ENCODE assay signal across 8 cellular contexts in genomic region chr10:8053446-8054242, GRCh38.
DNase-seq lines count a peak whose midpoint lies in the region; ATAC-seq and TF ChIP-seq lines count a peak whose summit lies in the region.

No MANE protein-coding gene starts in this region.

- ATAC-seq in GM21723 (IDR thresholded peaks at IDR 0.05; ENCODE audit: unreplicated experiment) = peak; percentile 62

- TF ChIP-seq CTCF in astrocyte of the cerebellum (IDR thresholded peaks at IDR 0.05; ENCODE audit: low read depth, low read length, missing control alignments) = peak; percentile 66

- H3K4me3 ChIP-seq in astrocyte of the cerebellum (ENCODE audit: low read depth, low read length) = peak overlapping the region; percentile 36
- peak overlapping the region; percentile 53 for H3K4me3 ChIP-seq in iPS-15b (ENCODE audit: low read depth, low read length)
- peak overlapping the region; percentile 43 to 69 (median 60) for H3K4me3 ChIP-seq in skin epidermis

- peak overlapping the region in 20 of 21 experiments; percentile 50 to 96 (median 89) for H3K27ac ChIP-seq in skin epidermis

- H3K9me3 ChIP-seq in ES-I3 (ENCODE audit: control insufficient read depth, insufficient read depth, low read length) (no peaks in the 10 kb centered on the region; the same call in 1 of the 2 replicates), iPS-15b (ENCODE audit: control insufficient read depth, insufficient read depth, low read length) (no peaks in the 10 kb centered on the region)

- no peak for TF ChIP-seq EP300 in Ishikawa (IDR thresholded peaks at IDR 0.05; ENCODE audit: borderline replicate concordance)

- TF ChIP-seq RAD21 in Ishikawa (IDR thresholded peaks at IDR 0.05; ENCODE audit: low read depth) = peak; percentile 63

- H3K9ac ChIP-seq in ES-I3 (ENCODE audit: low read depth, low read length) = peak overlapping the region; percentile 68; the same call in 1 of the 2 replicates
- no peak overlapping the region for H3K9ac ChIP-seq in iPS-15b (ENCODE audit: low read depth, low read length)

- H3K27me3 ChIP-seq in iPS-15b (ENCODE audit: control insufficient read depth, insufficient read depth, low read length) = peaks cover 86% of the 10 kb centered on the region

- no peaks in the 10 kb centered on the region for H3K36me3 ChIP-seq in ES-I3 (ENCODE audit: insufficient read depth, low read length)
- H3K36me3 ChIP-seq in iPS-15b (ENCODE audit: control insufficient read depth, insufficient read depth, low read length) = no peaks in the 10 kb centered on the region

- in situ Hi-C loops in astrocyte of the cerebellum (cut with HindIII; ENCODE audit: low sequenced_read_pairs) = no loop called here

- H3K4me1 ChIP-seq in ES-I3 (ENCODE audit: insufficient read depth, low read length) = peaks cover 17% of the 10 kb centered on the region; the same call in 1 of the 2 replicates
- peaks cover 2% of the 10 kb centered on the region for H3K4me1 ChIP-seq in iPS-15b (ENCODE audit: control insufficient read depth, insufficient read depth, low read length)

- DNase-seq in T-helper 22 cell (ENCODE audit: low read depth) (peak; percentile 78), astrocyte of the cerebellum (ENCODE audit: low read depth) (peak; percentile 23), NCI-H345 treated with DMSO at 0.1 percent for 48 hours (lab: John Stamatoyannopoulos, UW; ENCODE audit: unreplicated experiment) (no peak)

TF ChIP-seq in Ishikawa, 13 proteins besides CTCF, POLR2A, EP300 and RAD21:
- TF ChIP-seq FOXM1 (IDR thresholded peaks at IDR 0.05; ENCODE audit: borderline replicate concordance, low read depth) = no peak
- TF ChIP-seq USF1 (IDR thresholded peaks at IDR 0.05) = 0 out of 2 replicates have a peak, but pooled peaks have one; percentile 11
- TF ChIP-seq MAX (IDR thresholded peaks at IDR 0.05) = peak; percentile 82
